In genomic region chr17:80769936-80770625, GRCh38 we compare ENCODE assay signal across 13 cellular contexts.
"Had no signal": no experiment of that assay in that cellular context is flagged by ENCODE, and none has a peak within 500 bp of the region (broad histone marks: within the 10 kb centered on the region; RNA-seq: fewer than 3 reads in every experiment).

No MANE protein-coding gene starts in this region.

- H3K27ac ChIP-seq: dorsolateral prefrontal cortex, left lung, pancreas, suprapubic skin, upper lobe of left lung had no signal

- H3K27me3 ChIP-seq: dorsolateral prefrontal cortex, left lung, pancreas, suprapubic skin, upper lobe of left lung had no signal

- H3K4me3 ChIP-seq: dorsolateral prefrontal cortex, left lung, pancreas, suprapubic skin, upper lobe of left lung had no signal

- H3K36me3 ChIP-seq: pancreas, suprapubic skin had no signal

- DNase-seq: activated CD4-positive, alpha-beta T cell treated with anti-CD3 and anti-CD28 coated beads, Interleukin-2, amount 50 U/mL, for 48 hours; activated T-cell treated with anti-CD3 and anti-CD28 coated beads, Interleukin-2, amount 50 U/mL, for 24 hours; amniotic stem cell; mammary epithelial cell; naive B cell; pancreas; stimulated activated CD4-positive, alpha-beta T cell treated with anti-CD3 and anti-CD28 coated beads, Interleukin-4, amount 100 ng/mL, for 24 hours; stimulated activated naive CD8-positive, alpha-beta T cell treated with anti-CD3 and anti-CD28 coated beads, Interleukin-15, Interleukin-2, amounts not matched to agents 100 U/mL and 50 U/mL, for 24 hours; upper lobe of left lung had no signal

- H3K9me3 ChIP-seq: left lung, pancreas, suprapubic skin, upper lobe of left lung had no signal

- FAIRE-seq: keratinocyte, pancreas had no signal

- H3K27me3 Mint-ChIP-seq: activated T-cell treated with anti-CD3 and anti-CD28 coated beads, Interleukin-2, amount 50 U/mL, for 24 hours; naive B cell had no signal

- H3K27ac Mint-ChIP-seq: naive B cell had no signal

- H3K9me3 Mint-ChIP-seq: activated T-cell treated with anti-CD3 and anti-CD28 coated beads, Interleukin-2, amount 50 U/mL, for 24 hours; naive B cell had no signal

- ATAC-seq: left lung; pancreas; stimulated activated naive CD8-positive, alpha-beta T cell treated with anti-CD3 and anti-CD28 coated beads, Interleukin-15, Interleukin-2, amounts not matched to agents 100 U/mL and 50 U/mL, for 24 hours had no signal

- H3K4me3 Mint-ChIP-seq: activated T-cell treated with anti-CD3 and anti-CD28 coated beads, Interleukin-2, amount 50 U/mL, for 24 hours; naive B cell had no signal

- H3K4me1 ChIP-seq: pancreas had no signal
